In genomic region chr22:37197451-37198289, GRCh38 we compare ENCODE assay signal across 8 cellular contexts. TPM values are rescaled to one million over a fixed set of nuclear protein-coding genes. Genes with fewer than 3 reads are reported as not detected.
DNase-seq lines count a peak whose midpoint lies in the region; ATAC-seq and TF ChIP-seq lines count a peak whose summit lies in the region.

No MANE protein-coding gene starts in this region.

- DNase-seq in dermis blood vessel endothelial cell, result peak; percentile 55
- DNase-seq in GDM1 (lab: John Stamatoyannopoulos, UW), result no peak
- no peak for DNase-seq in stimulated activated naive CD4-positive, alpha-beta T cell treated with Interleukin-2 at 50 U/mL for 16 hours (lab: John Stamatoyannopoulos, UW)
- no peak for DNase-seq in NOMO-1 treated with dmso at 0.1 percent for 144 hours (lab: John Stamatoyannopoulos, UW; ENCODE audit: unreplicated experiment)

- H4K20me1 ChIP-seq in OCI-LY3 (ENCODE audit: insufficient read depth, low read length), result no peaks in the 10 kb centered on the region

- H3K27me3 ChIP-seq in OCI-LY3 (ENCODE audit: low read depth, low read length), result no peaks in the 10 kb centered on the region
- no peaks in the 10 kb centered on the region for H3K27me3 ChIP-seq in muscle layer of colon (ENCODE audit: control insufficient read depth in 1 of 2, insufficient read depth in 2 of 2, low read length in 2 of 2)

- H3K4me1 ChIP-seq in OCI-LY3 (ENCODE audit: low read length) (peaks cover 35% of the 10 kb centered on the region), muscle layer of colon (ENCODE audit: insufficient read depth, low read length) (peaks cover 32% of the 10 kb centered on the region)

- TF ChIP-seq CTCF in OCI-LY3 (IDR thresholded peaks at IDR 0.05; ENCODE audit: low read depth, low read length), result no peak

- peak overlapping the region; percentile 84; the same call in 1 of the 2 replicates for H3K27ac ChIP-seq in OCI-LY3 (ENCODE audit: low read length)
- peak overlapping the region; percentile 89 for H3K27ac ChIP-seq in muscle layer of colon (ENCODE audit: low read depth, low read length)

- no peak for ATAC-seq in GM21737 (IDR thresholded peaks at IDR 0.05; ENCODE audit: unreplicated experiment)

- H3K4me3 ChIP-seq in GM08714 (ENCODE audit: low read length) (peak overlapping the region; percentile 50; the same call in 1 of the 2 replicates), OCI-LY3 (ENCODE audit: low read length) (peak overlapping the region; percentile 80), muscle layer of colon (ENCODE audit: low read depth in 1 of 2, low read length in 2 of 2) (peak overlapping the region in 1 of 2 donors; percentile 96)

- no peak overlapping the region for H2AFZ ChIP-seq in OCI-LY3 (ENCODE audit: low read depth, low read length)

- H3K36me3 ChIP-seq in OCI-LY3 (replicated peaks; ENCODE audit: low read depth, low read length), result peaks cover 6% of the 10 kb centered on the region
- H3K36me3 ChIP-seq in muscle layer of colon (ENCODE audit: insufficient read depth, low read length), result no peaks in the 10 kb centered on the region

- H3K9ac ChIP-seq in OCI-LY3 (ENCODE audit: low read length) (peak overlapping the region; percentile 78), muscle layer of colon (ENCODE audit: low read length) (peak overlapping the region; percentile 51)

- H3K9me3 ChIP-seq in OCI-LY3 (ENCODE audit: insufficient read depth, low read length) (no peaks in the 10 kb centered on the region), muscle layer of colon (ENCODE audit: low read length) (no peaks in the 10 kb centered on the region)

- no peaks in the 10 kb centered on the region for H3K79me2 ChIP-seq in OCI-LY3 (ENCODE audit: low read length)

- peak overlapping the region; percentile 79 for H3K4me2 ChIP-seq in OCI-LY3 (ENCODE audit: low read length)

RNA-seq across cellular contexts. Expression of gene C1QTNF6, which starts 9.6 kb away (rescaled TPM):
- 3.1 and 12.5 TPM in 2 replicates for total RNA-seq in dermis blood vessel endothelial cell

RNA-seq across cellular contexts. Expression of gene SSTR3, which starts 14.6 kb away (rescaled TPM):
- not detected in 2 replicates for total RNA-seq in dermis blood vessel endothelial cell

RNA-seq across cellular contexts. Expression of gene RAC2, which starts 46.4 kb away (rescaled TPM):
- 11.2 and 32.4 TPM in 2 replicates for total RNA-seq in dermis blood vessel endothelial cell

RNA-seq across cellular contexts. Expression of gene IL2RB, which starts 48.0 kb away (rescaled TPM):
- 0.05 TPM in 1 of 2 replicates, not detected in the other for total RNA-seq in dermis blood vessel endothelial cell
